25 cellular contexts compared by ENCODE assay signal in genomic region chr15:70680817-70681216, GRCh38.
DNase-seq lines count a peak whose midpoint lies in the region; ATAC-seq and TF ChIP-seq lines count a peak whose summit lies in the region.
"Had no signal": no experiment of that assay in that cellular context is flagged by ENCODE, and none has a peak within 500 bp of the region (broad histone marks: within the 10 kb centered on the region; RNA-seq: fewer than 3 reads in every experiment).

No MANE protein-coding gene starts in this region.

- H3K4me1 Mint-ChIP-seq in Caco-2 (ENCODE audit: low read depth, unreplicated experiment) (peaks cover 24% of the 10 kb centered on the region), HFFc6 (ENCODE audit: low read depth) (peaks cover 32% of the 10 kb centered on the region), WTC11 (peaks cover 5% of the 10 kb centered on the region; the same call in 1 of the 2 replicates), nephron (peaks cover 11% of the 10 kb centered on the region)

- ATAC-seq in WTC11 = no peak
- no peak for ATAC-seq in HG03378 (IDR thresholded peaks at IDR 0.05; ENCODE audit: unreplicated experiment)
- no peak for ATAC-seq in HG02763 (IDR thresholded peaks at IDR 0.05; ENCODE audit: unreplicated experiment)
- ATAC-seq: GM12878, HepG2, K562 had no signal

- no peaks in the 10 kb centered on the region for H3K9me3 Mint-ChIP-seq in Caco-2 (ENCODE audit: unreplicated experiment)
- no peaks in the 10 kb centered on the region for H3K9me3 Mint-ChIP-seq in HFFc6
- H3K9me3 Mint-ChIP-seq in WTC11 = no peaks in the 10 kb centered on the region
- no peaks in the 10 kb centered on the region for H3K9me3 Mint-ChIP-seq in nephron
- H3K9me3 Mint-ChIP-seq: CD4-positive, alpha-beta memory T cell had no signal

- CTCF ChIA-PET in Caco-2 (lab: Charles Lee) = interaction anchor here (1.9 kb wide), 1 partner anchor 42 kb away, joined by 23 read pairs; no protein-coding TSS in a partner anchor
- CTCF ChIA-PET in WTC11 (lab: Charles Lee) = interaction anchor here (1.2 to 5.1 kb wide), 7 partner anchors 8 to 194 kb away, joined by 3 to 44 read pairs (median 4); no protein-coding TSS in a partner anchor

- H3K9me3 ChIP-seq in Caco-2 = no peaks in the 10 kb centered on the region
- H3K9me3 ChIP-seq: A549; BLaER1 treated with 17β-estradiol and CSF1 and Interleukin-3, amounts not matched to agents 10 nM and 100 nM had no signal

- DNase-seq in Caco-2 = no peak
- DNase-seq in HFFc6 = no peak
- DNase-seq in WTC11 (ENCODE audit: low spot score) = no peak
- no peak for DNase-seq in stimulated activated naive CD4-positive, alpha-beta T cell (lab: John Stamatoyannopoulos, UW)
- DNase-seq: AML-193; CD4-positive, alpha-beta memory T cell; COR-L47; GDM1; GM23248; H7; NCI-H1105 treated with DMSO at 0.1 percent for 48 hours; NCI-H146; NCI-H2029; NCI-H446; NCI-H524 treated with DMSO at 0.1 percent for 48 hours; NCI-H774; Right ventricle myocardium superior had no signal

- H3K4me1 ChIP-seq in Caco-2 = no peaks in the 10 kb centered on the region
- H3K4me1 ChIP-seq: A549 had no signal

- H3K4me3 Mint-ChIP-seq in Caco-2 (ENCODE audit: unreplicated experiment) (no peak overlapping the region), HFFc6 (no peak overlapping the region), WTC11 (no peak overlapping the region), nephron (no peak overlapping the region)
- H3K4me3 Mint-ChIP-seq: CD4-positive, alpha-beta memory T cell had no signal

- intact Hi-C loops in Caco-2 (cut with micrococcal nuclease; ENCODE audit: unreplicated experiment) = no loop called here

- H3K27ac Mint-ChIP-seq in Caco-2 (ENCODE audit: unreplicated experiment) (peak overlapping the region; percentile 1), HFFc6 (peak overlapping the region; percentile 48), WTC11 (peak overlapping the region; percentile 30; the same call in 1 of the 2 replicates), nephron (peak overlapping the region; percentile 8 to 29 (median 10))

- H3K4me3 ChIP-seq in Caco-2 (ENCODE audit: low read depth, low read length) = no peak overlapping the region
- H3K4me3 ChIP-seq: A549; BLaER1 treated with 17β-estradiol and CSF1 and Interleukin-3, amounts not matched to agents 10 nM and 100 nM; GM12878; GM23248; K562 had no signal

- BruUV-seq in Caco-2 (replicated peaks; lab: Mats Ljungman, UMichigan) = no TSS peak

- no peaks in the 10 kb centered on the region for H3K36me3 ChIP-seq in Caco-2 (ENCODE audit: control insufficient read depth, insufficient read depth, low read length)
- H3K36me3 ChIP-seq: BLaER1 treated with 17β-estradiol and CSF1 and Interleukin-3, amounts not matched to agents 10 nM and 100 nM had no signal

- H3K36me3 Mint-ChIP-seq in Caco-2 (ENCODE audit: insufficient read depth, unreplicated experiment) (peaks cover 73% of the 10 kb centered on the region), HFFc6 (ENCODE audit: low read depth) (peaks cover 25% of the 10 kb centered on the region), WTC11 (no peaks in the 10 kb centered on the region), nephron (ENCODE audit: low read depth) (peaks cover 6% of the 10 kb centered on the region)
- H3K36me3 Mint-ChIP-seq: CD4-positive, alpha-beta memory T cell had no signal

- no peaks in the 10 kb centered on the region for H3K27me3 Mint-ChIP-seq in Caco-2 (ENCODE audit: insufficient read depth, unreplicated experiment)
- H3K27me3 Mint-ChIP-seq in HFFc6 (ENCODE audit: insufficient read depth) = peaks cover 8% of the 10 kb centered on the region; the same call in 1 of the 2 replicates
- no peaks in the 10 kb centered on the region for H3K27me3 Mint-ChIP-seq in WTC11 (ENCODE audit: low read depth)
- no peaks in the 10 kb centered on the region for H3K27me3 Mint-ChIP-seq in nephron (ENCODE audit: low read depth)

- TF ChIP-seq CTCF in Caco-2 (IDR thresholded peaks at IDR 0.05; ENCODE audit: insufficient read depth in 1 of 2, low read depth in 1 of 2, low read length in 1 of 2, severe bottlenecking in 1 of 2, unreplicated experiment in 1 of 2) (no peak), HFFc6 (IDR thresholded peaks at IDR 0.05) (no peak), WTC11 (IDR thresholded peaks at IDR 0.05) (no peak), nephron (IDR thresholded peaks at IDR 0.05; ENCODE audit: unreplicated experiment in 3 of 3) (no peak)

- no peaks in the 10 kb centered on the region for H3K27me3 ChIP-seq in Caco-2 (replicated peaks; ENCODE audit: control insufficient read depth, insufficient read depth, low read length)
- H3K27me3 ChIP-seq: BLaER1 treated with 17β-estradiol and CSF1 and Interleukin-3, amounts not matched to agents 10 nM and 100 nM had no signal

- POLR2A ChIA-PET in Caco-2 (lab: Charles Lee) = no interaction called here
- POLR2A ChIA-PET in WTC11 (lab: Charles Lee) = no interaction called here

TF ChIP-seq in WTC11, 78 proteins besides CTCF, POLR2A, EP300 and RAD21:
- TF ChIP-seq CREM (CRISPR knock-in tag; IDR thresholded peaks at IDR 0.05) = no peak
- TF ChIP-seq, protein P1, sequence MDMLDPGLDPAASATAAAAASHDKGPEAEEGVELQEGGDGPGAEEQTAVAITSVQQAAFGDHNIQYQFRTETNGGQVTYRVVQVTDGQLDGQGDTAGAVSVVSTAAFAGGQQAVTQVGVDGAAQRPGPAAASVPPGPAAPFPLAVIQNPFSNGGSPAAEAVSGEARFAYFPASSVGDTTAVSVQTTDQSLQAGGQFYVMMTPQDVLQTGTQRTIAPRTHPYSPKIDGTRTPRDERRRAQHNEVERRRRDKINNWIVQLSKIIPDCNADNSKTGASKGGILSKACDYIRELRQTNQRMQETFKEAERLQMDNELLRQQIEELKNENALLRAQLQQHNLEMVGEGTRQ (CRISPR knock-in tag; IDR thresholded peaks at IDR 0.05) = no peak
- no peak for TF ChIP-seq ZNF425 (CRISPR knock-in tag; conservative IDR thresholded peaks at IDR 0.05)
- no peak for TF ChIP-seq NFYB (CRISPR knock-in tag; conservative IDR thresholded peaks at IDR 0.05; ENCODE audit: low read depth)
- no peak for TF ChIP-seq ZNF416 (CRISPR knock-in tag; IDR thresholded peaks at IDR 0.05)
- TF ChIP-seq, protein P2, sequence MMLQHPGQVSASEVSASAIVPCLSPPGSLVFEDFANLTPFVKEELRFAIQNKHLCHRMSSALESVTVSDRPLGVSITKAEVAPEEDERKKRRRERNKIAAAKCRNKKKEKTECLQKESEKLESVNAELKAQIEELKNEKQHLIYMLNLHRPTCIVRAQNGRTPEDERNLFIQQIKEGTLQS (CRISPR knock-in tag; conservative IDR thresholded peaks at IDR 0.05) = no peak
